In the genomic region with DNA sequence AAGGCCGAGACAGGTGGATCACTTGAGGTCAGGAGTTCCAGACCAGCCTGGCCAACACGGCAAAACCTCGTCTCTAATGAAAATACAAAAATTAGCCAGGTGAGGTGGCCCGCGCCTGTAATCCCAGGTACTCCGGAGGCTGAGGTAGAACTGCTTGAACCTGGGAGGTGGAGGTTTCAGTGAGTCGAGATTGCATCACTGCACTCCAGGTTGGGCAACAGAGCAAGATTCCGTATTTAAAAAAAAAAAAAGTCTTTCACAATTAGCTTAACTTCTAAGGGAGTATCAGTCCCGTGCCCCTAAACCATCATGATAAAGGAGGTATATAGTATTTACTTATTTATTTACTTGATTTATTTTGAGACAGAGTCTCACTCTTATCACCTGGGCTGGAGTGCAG, we compare ENCODE assay signal across 19 cellular contexts. TPM values are rescaled to one million over a fixed set of nuclear protein-coding genes. Genes with fewer than 3 reads are reported as not detected.
"Had no signal": no experiment of that assay in that cellular context is flagged by ENCODE, and none has a peak within 500 bp of the region (broad histone marks: within the 10 kb centered on the region; RNA-seq: fewer than 3 reads in every experiment).

No MANE protein-coding gene starts in this region.

- H3K27me3 ChIP-seq: body of pancreas, transverse colon had no signal

- H3K9me3 Mint-ChIP-seq: activated T-helper 2 cell treated with anti-CD3 and anti-CD28 coated beads, Interferon-gamma antibody, Interleukin-2, Interleukin-4, amounts not matched to agents 10 μg/mL and 5 μg/mL and 100 μg/mL, durations not matched to agents 14 hours and 24 hours and 36 hours; immature natural killer cell; memory B cell; natural killer cell treated with Interleukin-12 subunit alpha and Interleukin-12 subunit beta and Interleukin-15 and Interleukin-18, amount 100 ng/mL, for 72 hours; stimulated activated naive B cell treated with anti-CD40 and anti-IgM and Interleukin-4, amounts not matched to agents 10 μg/mL and 1 μg/mL and 100 μg/mL, for 72 hours had no signal

- H3K27ac ChIP-seq: psoas muscle had no signal

- ATAC-seq: body of pancreas; left colon; natural killer cell treated with Interleukin-12 subunit alpha and Interleukin-12 subunit beta and Interleukin-15 and Interleukin-18, amount 100 ng/mL, for 72 hours; stimulated activated naive B cell treated with anti-CD40 and anti-IgM and Interleukin-4, amounts not matched to agents 10 μg/mL and 1 μg/mL and 100 μg/mL, for 72 hours had no signal

- H3K4me3 Mint-ChIP-seq: endodermal cell; immature natural killer cell; memory B cell; stimulated activated naive B cell treated with anti-CD40 and anti-IgM and Interleukin-4, amounts not matched to agents 10 μg/mL and 1 μg/mL and 100 μg/mL, for 72 hours had no signal

- H3K27ac Mint-ChIP-seq: activated T-helper 2 cell treated with anti-CD3 and anti-CD28 coated beads, Interferon-gamma antibody, Interleukin-2, Interleukin-4, amounts not matched to agents 10 μg/mL and 5 μg/mL and 100 μg/mL, durations not matched to agents 14 hours and 24 hours and 36 hours; endodermal cell; memory B cell; natural killer cell treated with Interleukin-12 subunit alpha and Interleukin-12 subunit beta and Interleukin-15 and Interleukin-18, amount 100 ng/mL, for 72 hours; stimulated activated naive B cell treated with anti-CD40 and anti-IgM and Interleukin-4, amounts not matched to agents 10 μg/mL and 1 μg/mL and 100 μg/mL, for 72 hours had no signal

- H3K36me3 Mint-ChIP-seq: immature natural killer cell; natural killer cell treated with Interleukin-12 subunit alpha and Interleukin-12 subunit beta and Interleukin-15 and Interleukin-18, amount 100 ng/mL, for 72 hours had no signal

- DNase-seq: activated CD4-positive, alpha-beta T cell treated with anti-CD3 and anti-CD28 coated beads, Interleukin-2, amount 50 U/mL, for 1 hour; activated naive CD4-positive, alpha-beta T cell treated with anti-CD3 and anti-CD28 coated beads, Interleukin-2, amount 50 U/mL, for 16 hours; cerebellar nuclear complex; dermis blood vessel endothelial cell; endodermal cell; glutamatergic neuron; immature natural killer cell; occipital lobe; psoas muscle; stimulated activated CD4-positive, alpha-beta T cell treated with anti-CD3 and anti-CD28 coated beads, Interleukin-2, amount 100 ng/mL, for 24 hours; stimulated activated naive B cell treated with anti-CD40 and anti-IgM and Interleukin-4, amounts not matched to agents 10 μg/mL and 1 μg/mL and 100 μg/mL, for 72 hours; T-helper 2 cell had no signal

- H3K9me3 ChIP-seq: adrenal gland, body of pancreas, psoas muscle, transverse colon had no signal

- H3K36me3 ChIP-seq: adrenal gland, transverse colon had no signal

- H3K4me3 ChIP-seq: adrenal gland, body of pancreas, psoas muscle, transverse colon had no signal

RNA-seq across cellular contexts. Expression of a gene that starts 3.4 kb away (rescaled TPM):
- total RNA-seq: endodermal cell had no signal
